Comparison of ENCODE assay signal across 8 cellular contexts in the genomic region with DNA sequence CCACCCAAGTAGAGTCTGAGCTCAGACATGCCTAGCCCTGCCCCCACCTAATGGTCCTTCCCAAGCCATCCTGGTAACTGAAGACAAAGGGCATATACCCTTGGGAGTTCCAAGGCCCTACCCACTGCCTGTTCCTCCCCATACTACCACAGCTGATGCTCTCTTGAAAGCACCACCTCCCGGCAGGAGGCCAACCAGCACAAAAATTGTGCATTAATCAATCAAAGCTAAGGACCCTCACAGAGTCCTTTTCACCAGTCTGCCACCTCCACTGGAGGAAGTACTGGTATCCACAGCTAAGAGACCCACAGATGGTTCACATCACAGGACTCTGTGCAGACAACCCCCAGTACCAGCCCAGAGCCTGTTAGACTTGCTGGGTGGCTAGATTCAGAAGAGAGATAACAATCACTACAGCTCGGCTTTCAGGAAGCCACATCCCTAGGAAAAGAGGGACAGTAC.
A peak's percentile ranks its signal among the peaks of the same experiment; 100 is the strongest.
DNase-seq lines count a peak whose midpoint lies in the region; ATAC-seq and TF ChIP-seq lines count a peak whose summit lies in the region.
"Not testable (repeated sequence)": the region's sequence is repeated elsewhere in the genome, so short reads cannot be mapped to it uniquely, and the experiment has no call there.

No MANE protein-coding gene starts in this region.

- not testable (repeated sequence) for H2BK20ac ChIP-seq in IMR-90 (ENCODE audit: low read depth, low read length)

- in situ Hi-C loops in IMR-90 (cut with MboI; ENCODE audit: low sequenced_read_pairs) = not testable (repeated sequence)

- not testable (repeated sequence) for H3K79me2 ChIP-seq in mesendoderm (ENCODE audit: control insufficient read depth, insufficient read depth, low read length)

- peak overlapping the region; percentile 19; the same call in 1 of the 2 replicates for H3K27ac ChIP-seq in IMR-90 (ENCODE audit: insufficient read depth, low read length)
- H3K27ac ChIP-seq in VCaP = peak overlapping the region; percentile 33
- H3K27ac ChIP-seq in mesendoderm (ENCODE audit: low read depth, low read length) = not testable (repeated sequence)
- H3K27ac ChIP-seq in sigmoid colon = peak overlapping the region in 3 of 4 donors; percentile 60 to 71 (median 67)

- not testable (repeated sequence) for H3K4me2 ChIP-seq in IMR-90 (ENCODE audit: low read depth, low read length); mesendoderm (ENCODE audit: low read length)

- DNase-seq in DMS153 treated with DMSO at 0.1 percent for 48 hours (lab: John Stamatoyannopoulos, UW; ENCODE audit: unreplicated experiment) (peak; percentile 87), NCI-H2029 (lab: John Stamatoyannopoulos, UW) (peak; percentile 7), NCI-H69 (lab: John Stamatoyannopoulos, UW) (peak; percentile 94), fibroblast of pulmonary artery (ENCODE audit: low read depth) (peak; percentile 6), mesendoderm (peak; percentile 72)
- not testable (repeated sequence) for DNase-seq in IMR-90, sigmoid colon

- not testable (repeated sequence) for H3K14ac ChIP-seq in IMR-90 (replicated peaks; ENCODE audit: low read depth, low read length)

- TF ChIP-seq POLR2A in IMR-90 (IDR thresholded peaks at IDR 0.05; ENCODE audit: low read depth, low read length); sigmoid colon (IDR thresholded peaks at IDR 0.05): not testable (repeated sequence)

- H3K56ac ChIP-seq in IMR-90 (ENCODE audit: extremely low read depth, insufficient read depth, low read length) = peak overlapping the region; percentile 22; the same call in 1 of the 2 replicates
- H3K56ac ChIP-seq in mesendoderm (ENCODE audit: low read length) = peak overlapping the region; percentile 52

- H4K5ac ChIP-seq in IMR-90 (ENCODE audit: low read depth, low read length) (peak overlapping the region; percentile 12; the same call in 1 of the 2 replicates), mesendoderm (ENCODE audit: low read length) (peak overlapping the region; percentile 75)

- not testable (repeated sequence) for H3K9me3 ChIP-seq in IMR-90 (ENCODE audit: control insufficient read depth, insufficient read depth, low read length); sigmoid colon

- H2AK5ac ChIP-seq in IMR-90 (ENCODE audit: low read depth, low read length) (peak overlapping the region; percentile 46; the same call in 1 of the 2 replicates), mesendoderm (ENCODE audit: low read length) (peak overlapping the region; percentile 49)

- H3K36me3 ChIP-seq in IMR-90 (ENCODE audit: control insufficient read depth, insufficient read depth, low read length); mesendoderm (ENCODE audit: control insufficient read depth, insufficient read depth, low read length); sigmoid colon: not testable (repeated sequence)

- not testable (repeated sequence) for H2AFZ ChIP-seq in IMR-90 (replicated peaks; ENCODE audit: low read length, poor library complexity)

- H2BK120ac ChIP-seq in IMR-90 (ENCODE audit: low read depth, low read length) = not testable (repeated sequence)
- peak overlapping the region; percentile 46 for H2BK120ac ChIP-seq in mesendoderm (ENCODE audit: low read depth, low read length)

- not testable (repeated sequence) for H4K91ac ChIP-seq in IMR-90 (ENCODE audit: insufficient read depth, low read depth, low read length)

- H3K27me3 ChIP-seq in IMR-90 (ENCODE audit: control insufficient read depth, insufficient read depth, low read length); mesendoderm (ENCODE audit: insufficient read depth, low read length, poor library complexity); sigmoid colon: not testable (repeated sequence)

- not testable (repeated sequence) for H3K4me1 ChIP-seq in IMR-90 (ENCODE audit: control insufficient read depth, insufficient read depth, low read length); sigmoid colon
- peaks cover 16% of the 10 kb centered on the region for H3K4me1 ChIP-seq in mesendoderm (ENCODE audit: control insufficient read depth, low read depth, low read length)

- CTCF ChIA-PET in IMR-90 (lab: Yijun Ruan, JAX) = interaction anchor here (0.9 kb wide), 1 partner anchor 18 kb away, joined by 3 read pairs; no protein-coding TSS in a partner anchor

- peak; percentile 31 for ATAC-seq in IMR-90 (ENCODE audit: low read depth)

- not testable (repeated sequence) for TF ChIP-seq EP300 in sigmoid colon (IDR thresholded peaks at IDR 0.05)

- not testable (repeated sequence) for H4K20me1 ChIP-seq in IMR-90 (ENCODE audit: insufficient read depth, low read length)

- not testable (repeated sequence) for H3K79me1 ChIP-seq in IMR-90 (ENCODE audit: low read depth in 1 of 2, low read length in 2 of 2); mesendoderm (ENCODE audit: low read length)

- POLR2A ChIA-PET in IMR-90 (lab: Charles Lee; ENCODE audit: unreplicated experiment) = not testable (repeated sequence)

- BruUV-seq in IMR-90 (replicated peaks; lab: Mats Ljungman, UMichigan) = not testable (repeated sequence)

- H3K9me1 ChIP-seq in IMR-90 (ENCODE audit: insufficient read depth, low read length) = not testable (repeated sequence)

- H3K9ac ChIP-seq in IMR-90 (ENCODE audit: low read depth, low read length); mesendoderm (ENCODE audit: low read length): not testable (repeated sequence)

- intact Hi-C loops in IMR-90 (cut with micrococcal nuclease); sigmoid colon (cut with DNase I): not testable (repeated sequence)

- H3K18ac ChIP-seq in IMR-90 (ENCODE audit: low read depth, low read length) (peak overlapping the region; percentile 15; the same call in 1 of the 2 replicates), mesendoderm (ENCODE audit: low read length) (peak overlapping the region; percentile 82)

- H2BK15ac ChIP-seq in IMR-90 (ENCODE audit: low read depth, low read length); mesendoderm (replicated peaks; ENCODE audit: low read depth): not testable (repeated sequence)

- not testable (repeated sequence) for H3K4me3 ChIP-seq in IMR-90 (ENCODE audit: insufficient read depth, low read depth, low read length); fibroblast of pulmonary artery (replicated peaks; ENCODE audit: low read depth, low read length); mesendoderm (ENCODE audit: low read length); sigmoid colon

- H4K8ac ChIP-seq in IMR-90 (ENCODE audit: low read depth in 2 of 2, low read length in 2 of 2) = peak overlapping the region; percentile 27 to 56; a peak in 2 of 4 replicates
- not testable (repeated sequence) for H4K8ac ChIP-seq in mesendoderm (ENCODE audit: low read depth, low read length)

- not testable (repeated sequence) for H2BK5ac ChIP-seq in IMR-90 (ENCODE audit: low read depth, low read length, poor library complexity, severe bottlenecking)
- peak overlapping the region; percentile 70 for H2BK5ac ChIP-seq in mesendoderm (ENCODE audit: low read length)

- dilution Hi-C loops in IMR-90 (cut with HindIII; ENCODE audit: low sequenced_read_pairs, unreplicated experiment) = not testable (repeated sequence)

- TF ChIP-seq RAD21 in IMR-90 (IDR thresholded peaks at IDR 0.05; ENCODE audit: low read length) = not testable (repeated sequence)

- not testable (repeated sequence) for H3K23ac ChIP-seq in IMR-90 (ENCODE audit: low read depth, low read length); mesendoderm (ENCODE audit: low read length)

- TF ChIP-seq CTCF in IMR-90 (conservative IDR thresholded peaks at IDR 0.05; ENCODE audit: low read depth, low read length); VCaP (conservative IDR thresholded peaks at IDR 0.05); fibroblast of pulmonary artery (IDR thresholded peaks at IDR 0.05; ENCODE audit: low read length, missing control alignments); sigmoid colon (IDR thresholded peaks at IDR 0.05): not testable (repeated sequence)

- no CpG with 5 or more reads among the region's 2 CpGs for WGBS in IMR-90 (ENCODE audit: extremely low coverage in 2 of 2, insufficient read length in 1 of 2), 2 experiments
- WGBS in mesendoderm (ENCODE audit: extremely low coverage, insufficient coverage, low lambda C conversion rate) = no CpG with 5 or more reads among the region's 2 CpGs
- WGBS in sigmoid colon, 2 donors = 45 to 54% methylated on average over 2 of the region's 2 CpGs

- not testable (repeated sequence) for H2AK9ac ChIP-seq in IMR-90 (replicated peaks; ENCODE audit: low read depth, low read length, poor library complexity)

- peak overlapping the region; percentile 60; the same call in 1 of the 2 replicates for H3K4ac ChIP-seq in IMR-90 (ENCODE audit: low read depth, low read length)
- H3K4ac ChIP-seq in mesendoderm (ENCODE audit: low read depth, low read length) = not testable (repeated sequence)
